ENCODE assay signal across 22 cellular contexts in genomic region chr15:95439812-95440380, GRCh38.
DNase-seq lines count a peak whose midpoint lies in the region; ATAC-seq, FAIRE-seq and TF ChIP-seq lines count a peak whose summit lies in the region.
"Had no signal": no experiment of that assay in that cellular context is flagged by ENCODE, and none has a peak within 500 bp of the region (broad histone marks: within the 10 kb centered on the region; RNA-seq: fewer than 3 reads in every experiment).

No MANE protein-coding gene starts in this region.

- H3K36me3 Mint-ChIP-seq in mesothelial cell of epicardium: no peaks in the 10 kb centered on the region
- no peaks in the 10 kb centered on the region for H3K36me3 Mint-ChIP-seq in stimulated activated memory B cell treated with anti-CD40 and anti-IgM and Interleukin-4, amounts not matched to agents 10 μg/mL and 1 μg/mL and 100 μg/mL, for 72 hours
- H3K36me3 Mint-ChIP-seq: CD8-positive, alpha-beta T cell; naive B cell had no signal

- no peaks in the 10 kb centered on the region for H3K23me2 ChIP-seq in H1 (ENCODE audit: low read depth, low read length)

- H3K9ac ChIP-seq in H1 (replicated peaks in 1 of 4; ENCODE audit: extremely low read depth in 1 of 4, low read depth in 3 of 4, low read length in 3 of 4): no peak overlapping the region
- H3K9ac ChIP-seq in mesenchymal stem cell (ENCODE audit: low read length): no peak overlapping the region

- H2BK120ac ChIP-seq in H1 (replicated peaks; ENCODE audit: low read depth, low read length) (no peak overlapping the region), mesenchymal stem cell (ENCODE audit: low read depth, low read length) (no peak overlapping the region)

- no peak overlapping the region for H2BK20ac ChIP-seq in H1 (ENCODE audit: low read length)

- H4K8ac ChIP-seq in H1 (ENCODE audit: extremely low read depth, insufficient read depth, low read length) (no peak overlapping the region), mesenchymal stem cell (ENCODE audit: low read length) (no peak overlapping the region)

- 0 out of 2 replicates have a peak overlapping the region, but pooled peaks have one; percentile 5 for H2AFZ ChIP-seq in H1 (ENCODE audit: low read length)
- no peak overlapping the region for H2AFZ ChIP-seq in mesenchymal stem cell (ENCODE audit: low read depth, low read length)

- POLR2A ChIA-PET in H1 (lab: Charles Lee; ENCODE audit: partially characterized antibody): no interaction called here

- no peak overlapping the region for H2BK12ac ChIP-seq in H1 (ENCODE audit: low read depth, low read length)
- peak overlapping the region; percentile 61 to 71 for H2BK12ac ChIP-seq in mesenchymal stem cell (ENCODE audit: low read length in 2 of 2)

- no peaks in the 10 kb centered on the region for H4K20me1 ChIP-seq in H1 (replicated peaks in 1 of 2; ENCODE audit: control insufficient read depth in 1 of 2, insufficient read depth in 2 of 2, low read length in 2 of 2)

- H3K36me3 ChIP-seq in heart right ventricle (no peaks in the 10 kb centered on the region), H1 (ENCODE audit: control insufficient read depth in 2 of 4, insufficient read depth in 4 of 4, low read length in 3 of 4) (no peaks in the 10 kb centered on the region), mesenchymal stem cell (ENCODE audit: control insufficient read depth in 1 of 2, insufficient read depth in 2 of 2, low read depth in 1 of 2, low read length in 2 of 2) (no peaks in the 10 kb centered on the region), thyroid gland (no peaks in the 10 kb centered on the region)
- H3K36me3 ChIP-seq: uterus had no signal

- no peaks in the 10 kb centered on the region for H3K4me1 Mint-ChIP-seq in mesothelial cell of epicardium
- H3K4me1 Mint-ChIP-seq in stimulated activated memory B cell treated with anti-CD40 and anti-IgM and Interleukin-4, amounts not matched to agents 10 μg/mL and 1 μg/mL and 100 μg/mL, for 72 hours: no peaks in the 10 kb centered on the region
- H3K4me1 Mint-ChIP-seq: naive B cell had no signal

- no peak overlapping the region for H3K4me3 ChIP-seq in heart right ventricle
- no peak overlapping the region for H3K4me3 ChIP-seq in H1 (ENCODE audit: extremely low read depth in 1 of 4, insufficient read depth in 2 of 4, low read depth in 3 of 4, low read length in 4 of 4)
- H3K4me3 ChIP-seq in mesenchymal stem cell (ENCODE audit: insufficient read depth in 1 of 2, low read depth in 1 of 2, low read length in 2 of 2): no peak overlapping the region
- no peak overlapping the region for H3K4me3 ChIP-seq in thyroid gland (replicated peaks in 1 of 3)
- H3K4me3 ChIP-seq: uterus had no signal

- TF ChIP-seq POLR2A in H1 (IDR thresholded peaks at IDR 0.05; ENCODE audit: control extremely low read depth in 1 of 2, low read depth in 2 of 2, low read length in 2 of 2): no peak
- no peak for TF ChIP-seq POLR2A in thyroid gland (IDR thresholded peaks at IDR 0.05)

- H3K23ac ChIP-seq in H1 (ENCODE audit: insufficient read length): no peak overlapping the region
- no peak overlapping the region for H3K23ac ChIP-seq in mesenchymal stem cell (ENCODE audit: low read length in 2 of 2)

- H3K18ac ChIP-seq in H1 (ENCODE audit: extremely low read depth, low read length) (no peak overlapping the region), mesenchymal stem cell (ENCODE audit: low read depth in 1 of 2, low read length in 2 of 2) (peak overlapping the region in 1 of 2 experiments; percentile 34)

- CTCF ChIA-PET in H1 (lab: Charles Lee; ENCODE audit: partially characterized antibody): no interaction called here

- no peak for DNase-seq in heart right ventricle
- DNase-seq in left ventricle myocardium superior: no peak
- no peak for DNase-seq in H1 (ENCODE audit: low read depth in 1 of 2, low spot score in 2 of 2)
- DNase-seq in mesenchymal stem cell: no peak
- no peak for DNase-seq in thyroid gland
- DNase-seq in mesothelial cell of epicardium (ENCODE audit: low spot score in 2 of 2, unreplicated experiment in 2 of 2): no peak
- no peak for DNase-seq in ACHN
- DNase-seq: CD8-positive, alpha-beta T cell; GF-D8; HFFc6; naive B cell; NCI-H2081; NCI-H345; occipital lobe; T-helper 9 cell had no signal

- H3K27ac Mint-ChIP-seq in mesothelial cell of epicardium: no peak overlapping the region
- H3K27ac Mint-ChIP-seq in stimulated activated memory B cell treated with anti-CD40 and anti-IgM and Interleukin-4, amounts not matched to agents 10 μg/mL and 1 μg/mL and 100 μg/mL, for 72 hours: no peak overlapping the region
- H3K27ac Mint-ChIP-seq: activated naive CD4-positive, alpha-beta T cell treated with anti-CD3 and anti-CD28 coated beads, Interleukin-2, amount 50 U/mL, for 72 hours; CD8-positive, alpha-beta T cell; HFFc6; naive B cell had no signal

- WGBS in heart right ventricle, 2 donors: 74% methylated on average over 4 of the region's 4 CpGs
- 91% methylated on average over 4 of the region's 4 CpGs; no CpG with 5 or more reads in 1 of the 2 experiments for WGBS in H1 (ENCODE audit: extremely low coverage in 1 of 2, insufficient coverage in 1 of 2, insufficient read length in 1 of 2, insufficient replicate concordance in 2 of 2, low coverage in 1 of 2, low lambda C conversion rate in 2 of 2, missing lambda C conversion rate in 1 of 2), 2 experiments
- WGBS in mesenchymal stem cell: 89% methylated on average over 2 of the region's 4 CpGs
- WGBS in thyroid gland, 2 donors: 55 to 58% methylated on average over 4 of the region's 4 CpGs

- H3K79me2 ChIP-seq in H1 (ENCODE audit: control insufficient read depth in 1 of 2, insufficient read depth in 2 of 2, low read length in 2 of 2): no peaks in the 10 kb centered on the region

- H3K4me1 ChIP-seq in heart right ventricle: peaks cover 0 to 30% (median 6%) of the 10 kb centered on the region in 9 donors
- H3K4me1 ChIP-seq in H1 (replicated peaks in 1 of 4; ENCODE audit: control insufficient read depth in 3 of 4, insufficient read depth in 4 of 4, low read length in 3 of 4): no peaks in the 10 kb centered on the region
- H3K4me1 ChIP-seq in mesenchymal stem cell (ENCODE audit: control insufficient read depth, insufficient read depth, low read depth, low read length): no peaks in the 10 kb centered on the region
- H3K4me1 ChIP-seq in thyroid gland: peaks cover 0 to 6% of the 10 kb centered on the region in 2 donors
- H3K4me1 ChIP-seq: uterus had no signal

- H3K27ac ChIP-seq in heart right ventricle (peak overlapping the region in 8 of 10 donors; percentile 33 to 67 (median 52)), H1 (ENCODE audit: low read depth, low read length) (no peak overlapping the region), mesenchymal stem cell (ENCODE audit: low read length, poor library complexity, severe bottlenecking) (no peak overlapping the region), thyroid gland (peak overlapping the region in 2 of 3 donors; percentile 24 to 27)
- H3K27ac ChIP-seq: epithelial cell of prostate had no signal

- H2BK5ac ChIP-seq in H1 (ENCODE audit: low read depth, low read length) (no peak overlapping the region), mesenchymal stem cell (ENCODE audit: low read depth, low read length, poor library complexity, severe bottlenecking) (no peak overlapping the region)

- H2BK15ac ChIP-seq in H1 (ENCODE audit: low read length): no peak overlapping the region
- H2BK15ac ChIP-seq in mesenchymal stem cell (ENCODE audit: low read depth, poor library complexity, severe bottlenecking): no peak overlapping the region

- no peaks in the 10 kb centered on the region for H3K9me3 ChIP-seq in heart right ventricle
- no peaks in the 10 kb centered on the region for H3K9me3 ChIP-seq in H1 (ENCODE audit: insufficient read depth in 2 of 2, low read depth in 1 of 2, low read length in 1 of 2)
- no peaks in the 10 kb centered on the region for H3K9me3 ChIP-seq in mesenchymal stem cell (ENCODE audit: control insufficient read depth, low read length)
- no peaks in the 10 kb centered on the region for H3K9me3 ChIP-seq in thyroid gland
- H3K9me3 ChIP-seq: uterus had no signal

- no peak for TF ChIP-seq CTCF in heart right ventricle (IDR thresholded peaks at IDR 0.05)
- no peak for TF ChIP-seq CTCF in H1 (IDR thresholded peaks at IDR 0.05; ENCODE audit: control extremely low read depth in 1 of 3, insufficient read depth in 1 of 3, low read depth in 1 of 3, low read length in 3 of 3)
- TF ChIP-seq CTCF in thyroid gland (IDR thresholded peaks at IDR 0.05): no peak
- no peak for TF ChIP-seq CTCF in mesothelial cell of epicardium (IDR thresholded peaks at IDR 0.05; ENCODE audit: unreplicated experiment)

- no peak for TF ChIP-seq RAD21 in H1 (IDR thresholded peaks at IDR 0.05 in 1 of 2, conservative IDR thresholded peaks at IDR 0.05 in 1 of 2; ENCODE audit: low read depth in 2 of 2, low read length in 2 of 2)

- FAIRE-seq in H1 (lab: Jason Lieb, UNC): no peak
- FAIRE-seq: A204.1, GM18507, keratinocyte had no signal

- ATAC-seq in heart right ventricle (no peak), left ventricle myocardium superior (no peak)
- ATAC-seq in stimulated activated memory B cell treated with anti-CD40 and anti-IgM and Interleukin-4, amounts not matched to agents 10 μg/mL and 1 μg/mL and 100 μg/mL, for 72 hours: no peak
- ATAC-seq: activated naive CD4-positive, alpha-beta T cell treated with anti-CD3 and anti-CD28 coated beads, Interleukin-2, amount 50 U/mL, for 72 hours; CD8-positive, alpha-beta T cell had no signal

- H3K4me2 ChIP-seq in H1 (ENCODE audit: insufficient read depth in 1 of 2, low read depth in 2 of 2, low read length in 2 of 2) (no peak overlapping the region), mesenchymal stem cell (ENCODE audit: low read length, poor library complexity, severe bottlenecking) (no peak overlapping the region)

- H4K91ac ChIP-seq in H1 (replicated peaks; ENCODE audit: insufficient read length, low read length): no peak overlapping the region
- H4K91ac ChIP-seq in mesenchymal stem cell (ENCODE audit: low read length): peak overlapping the region; percentile 59

- H2AK5ac ChIP-seq in H1 (ENCODE audit: low read depth, low read length) (no peak overlapping the region), mesenchymal stem cell (ENCODE audit: low read length, severe bottlenecking) (no peak overlapping the region)

- in situ Hi-C loops in ACHN (cut with HindIII; ENCODE audit: low pct_ligation_motif_present, low pct_unique_long_range_greater_than_20kb, low sequenced_read_pairs): no loop called here

- no peak overlapping the region for H3K56ac ChIP-seq in H1 (replicated peaks; ENCODE audit: insufficient read length, low read depth, low read length)

- H4K5ac ChIP-seq in H1 (ENCODE audit: insufficient read length, low read depth, low read length): no peak overlapping the region

- peaks cover 6% of the 10 kb centered on the region for H3K9me3 Mint-ChIP-seq in mesothelial cell of epicardium
- H3K9me3 Mint-ChIP-seq in stimulated activated memory B cell treated with anti-CD40 and anti-IgM and Interleukin-4, amounts not matched to agents 10 μg/mL and 1 μg/mL and 100 μg/mL, for 72 hours: peaks cover 6% of the 10 kb centered on the region
- H3K9me3 Mint-ChIP-seq: CD8-positive, alpha-beta T cell; HFFc6 had no signal

- H3K14ac ChIP-seq in H1 (ENCODE audit: insufficient read length) (no peak overlapping the region), mesenchymal stem cell (ENCODE audit: low read length in 2 of 2) (no peak overlapping the region)

- intact Hi-C loops in heart right ventricle (cut with DNase I) (no loop called here), left ventricle myocardium superior (cut with micrococcal nuclease) (no loop called here), thyroid gland (cut with DNase I) (no loop called here)

- no peaks in the 10 kb centered on the region for H3K27me3 Mint-ChIP-seq in mesothelial cell of epicardium (ENCODE audit: low read depth)
- H3K27me3 Mint-ChIP-seq in stimulated activated memory B cell treated with anti-CD40 and anti-IgM and Interleukin-4, amounts not matched to agents 10 μg/mL and 1 μg/mL and 100 μg/mL, for 72 hours: no peaks in the 10 kb centered on the region

- H3K4me3 Mint-ChIP-seq in mesothelial cell of epicardium: no peak overlapping the region
- no peak overlapping the region for H3K4me3 Mint-ChIP-seq in stimulated activated memory B cell treated with anti-CD40 and anti-IgM and Interleukin-4, amounts not matched to agents 10 μg/mL and 1 μg/mL and 100 μg/mL, for 72 hours
- H3K4me3 Mint-ChIP-seq: CD8-positive, alpha-beta T cell; HFFc6; naive B cell had no signal

- H3K4ac ChIP-seq in H1 (replicated peaks; ENCODE audit: insufficient read length, low read depth, low read length) (no peak overlapping the region), mesenchymal stem cell (ENCODE audit: low read depth in 1 of 2, low read length in 2 of 2) (peak overlapping the region in 1 of 2 experiments; percentile 58)

- H3K79me1 ChIP-seq in H1 (ENCODE audit: low read depth, low read length) (no peaks in the 10 kb centered on the region), mesenchymal stem cell (replicated peaks; ENCODE audit: low read length, poor library complexity, severe bottlenecking) (no peaks in the 10 kb centered on the region)

- H3K27me3 ChIP-seq in heart right ventricle (no peaks in the 10 kb centered on the region), H1 (replicated peaks in 1 of 4; ENCODE audit: control insufficient read depth in 3 of 4, extremely low read depth in 1 of 4, insufficient read depth in 3 of 4, low read length in 3 of 4) (no peaks in the 10 kb centered on the region), mesenchymal stem cell (ENCODE audit: control insufficient read depth in 1 of 2, insufficient read depth in 1 of 2, low read length in 2 of 2) (no peaks in the 10 kb centered on the region), thyroid gland (no peaks in the 10 kb centered on the region)
- H3K27me3 ChIP-seq: uterus had no signal

- TF ChIP-seq EP300 in H1 (IDR thresholded peaks at IDR 0.05; ENCODE audit: borderline replicate concordance in 1 of 2, low read depth in 2 of 2, low read length in 2 of 2): no peak

Comparison
In these comparisons a context has a peak if more than half of its experiments do, and no peak if none do; other contexts are left out.
1. H3K27ac ChIP-seq: peak in heart right ventricle (8 of 10) and thyroid gland (2 of 3); none in H1 (single experiment) and mesenchymal stem cell (single experiment).